ENCODE assay signal across 1 cellular context in the genomic region with DNA sequence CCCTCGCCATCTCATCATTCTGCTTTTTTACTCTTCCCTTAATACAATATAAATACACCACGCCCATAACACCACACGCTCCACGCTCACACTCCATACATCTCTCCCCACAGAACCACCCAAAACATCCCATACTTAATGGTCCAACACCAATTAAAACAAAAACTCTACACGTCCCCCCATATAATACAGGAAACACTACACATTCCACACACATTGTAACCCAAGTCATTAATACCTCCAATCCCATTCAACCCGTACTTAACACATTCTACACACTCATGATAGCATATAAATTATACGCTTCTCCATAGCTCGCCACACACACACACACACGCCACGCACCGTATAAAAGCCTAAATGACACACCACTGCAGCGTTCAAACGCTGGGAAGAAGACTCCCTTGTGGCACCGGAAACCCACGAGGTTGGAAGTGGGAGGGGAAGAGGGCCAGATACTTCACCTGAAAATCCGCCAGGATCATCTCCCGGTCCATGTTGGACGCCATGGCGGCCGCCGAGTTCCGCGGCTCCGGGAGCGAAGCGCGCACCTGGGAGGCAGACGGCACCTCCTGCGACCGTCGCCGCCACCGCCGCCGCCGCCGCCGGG.
TF ChIP-seq lines count a peak whose summit lies in the region.

No MANE protein-coding gene starts in this region.

TF ChIP-seq in HEK293, 187 proteins besides CTCF, POLR2A, EP300 and RAD21 (continued from another document and continues in another):
- TF ChIP-seq PRDM2 (tag by site-specific recombination; IDR thresholded peaks at IDR 0.05; ENCODE audit: borderline replicate concordance) = no peak
- TF ChIP-seq ZNF521 (tag by site-specific recombination; IDR thresholded peaks at IDR 0.05) = no peak
- no peak; the same call in 1 of the 2 replicates for TF ChIP-seq ZNF10 (tag by site-specific recombination; IDR thresholded peaks at IDR 0.05)
- TF ChIP-seq ZNF324 (tag by site-specific recombination; IDR thresholded peaks at IDR 0.05) = no peak
- no peak for TF ChIP-seq ZNF629 (tag by site-specific recombination; IDR thresholded peaks at IDR 0.05)
- TF ChIP-seq YY2 (tag by site-specific recombination; IDR thresholded peaks at IDR 0.05) = no peak
- TF ChIP-seq ZNF670 (tag by site-specific recombination; IDR thresholded peaks at IDR 0.05; ENCODE audit: low read depth) = no peak
- no peak for TF ChIP-seq ZNF777 (tag by site-specific recombination; IDR thresholded peaks at IDR 0.05; ENCODE audit: borderline replicate concordance)
- TF ChIP-seq ZNF660 (tag by site-specific recombination; IDR thresholded peaks at IDR 0.05) = no peak
- TF ChIP-seq SP7 (tag by site-specific recombination; IDR thresholded peaks at IDR 0.05) = peak; percentile 69
- TF ChIP-seq ZNF580 (tag by site-specific recombination; IDR thresholded peaks at IDR 0.05) = no peak
- TF ChIP-seq, protein P1, sequence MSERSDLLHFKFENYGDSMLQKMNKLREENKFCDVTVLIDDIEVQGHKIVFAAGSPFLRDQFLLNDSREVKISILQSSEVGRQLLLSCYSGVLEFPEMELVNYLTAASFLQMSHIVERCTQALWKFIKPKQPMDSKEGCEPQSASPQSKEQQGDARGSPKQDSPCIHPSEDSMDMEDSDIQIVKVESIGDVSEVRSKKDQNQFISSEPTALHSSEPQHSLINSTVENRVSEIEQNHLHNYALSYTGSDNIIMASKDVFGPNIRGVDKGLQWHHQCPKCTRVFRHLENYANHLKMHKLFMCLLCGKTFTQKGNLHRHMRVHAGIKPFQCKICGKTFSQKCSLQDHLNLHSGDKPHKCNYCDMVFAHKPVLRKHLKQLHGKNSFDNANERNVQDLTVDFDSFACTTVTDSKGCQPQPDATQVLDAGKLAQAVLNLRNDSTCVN (tag by site-specific recombination; optimal IDR thresholded peaks at IDR 0.05) = peak; percentile 7
- TF ChIP-seq, protein P2, sequence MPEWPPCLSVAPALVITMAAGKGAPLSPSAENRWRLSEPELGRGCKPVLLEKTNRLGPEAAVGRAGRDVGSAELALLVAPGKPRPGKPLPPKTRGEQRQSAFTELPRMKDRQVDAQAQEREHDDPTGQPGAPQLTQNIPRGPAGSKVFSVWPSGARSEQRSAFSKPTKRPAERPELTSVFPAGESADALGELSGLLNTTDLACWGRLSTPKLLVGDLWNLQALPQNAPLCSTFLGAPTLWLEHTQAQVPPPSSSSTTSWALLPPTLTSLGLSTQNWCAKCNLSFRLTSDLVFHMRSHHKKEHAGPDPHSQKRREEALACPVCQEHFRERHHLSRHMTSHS (tag by site-specific recombination; IDR thresholded peaks at IDR 0.05) = no peak
- no peak for TF ChIP-seq ZNF701 (tag by site-specific recombination; IDR thresholded peaks at IDR 0.05)
- peak; percentile 38; the same call in 1 of the 2 replicates for TF ChIP-seq KLF1 (tag by site-specific recombination; IDR thresholded peaks at IDR 0.05)
- TF ChIP-seq GLI4 (tag by site-specific recombination; IDR thresholded peaks at IDR 0.05) = no peak
- TF ChIP-seq ZNF830 (tag by site-specific recombination; IDR thresholded peaks at IDR 0.05; ENCODE audit: low read depth) = no peak
- no peak for TF ChIP-seq ZNF266 (tag by site-specific recombination; IDR thresholded peaks at IDR 0.05; ENCODE audit: low read depth)
- TF ChIP-seq ZNF391 (tag by site-specific recombination; IDR thresholded peaks at IDR 0.05; ENCODE audit: borderline replicate concordance, low read depth) = no peak
- no peak for TF ChIP-seq ZNF510 (tag by site-specific recombination; IDR thresholded peaks at IDR 0.05; ENCODE audit: insufficient replicate concordance)
- peak; percentile 63 for TF ChIP-seq ZNF2 (tag by site-specific recombination; IDR thresholded peaks at IDR 0.05)
- TF ChIP-seq, protein P3, sequence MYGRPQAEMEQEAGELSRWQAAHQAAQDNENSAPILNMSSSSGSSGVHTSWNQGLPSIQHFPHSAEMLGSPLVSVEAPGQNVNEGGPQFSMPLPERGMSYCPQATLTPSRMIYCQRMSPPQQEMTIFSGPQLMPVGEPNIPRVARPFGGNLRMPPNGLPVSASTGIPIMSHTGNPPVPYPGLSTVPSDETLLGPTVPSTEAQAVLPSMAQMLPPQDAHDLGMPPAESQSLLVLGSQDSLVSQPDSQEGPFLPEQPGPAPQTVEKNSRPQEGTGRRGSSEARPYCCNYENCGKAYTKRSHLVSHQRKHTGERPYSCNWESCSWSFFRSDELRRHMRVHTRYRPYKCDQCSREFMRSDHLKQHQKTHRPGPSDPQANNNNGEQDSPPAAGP (tag by site-specific recombination; IDR thresholded peaks at IDR 0.05) = 0 out of 2 replicates have a peak, but pooled peaks have one; percentile 11
- TF ChIP-seq ZSCAN16 (tag by site-specific recombination; IDR thresholded peaks at IDR 0.05) = no peak
- no peak for TF ChIP-seq GFI1B (tag by site-specific recombination; IDR thresholded peaks at IDR 0.05)
- TF ChIP-seq ZNF280C (tag by site-specific recombination; IDR thresholded peaks at IDR 0.05) = no peak
- TF ChIP-seq ZNF133 (tag by site-specific recombination; IDR thresholded peaks at IDR 0.05) = no peak
- TF ChIP-seq ZNF112 (tag by site-specific recombination; IDR thresholded peaks at IDR 0.05) = no peak
- TF ChIP-seq ZNF530 (tag by site-specific recombination; IDR thresholded peaks at IDR 0.05; ENCODE audit: low read depth) = no peak
- TF ChIP-seq ZNF768 (tag by site-specific recombination; IDR thresholded peaks at IDR 0.05) = no peak
- no peak for TF ChIP-seq ZBTB49 (tag by site-specific recombination; IDR thresholded peaks at IDR 0.05; ENCODE audit: low read depth)
- no peak for TF ChIP-seq ZNF707 (tag by site-specific recombination; IDR thresholded peaks at IDR 0.05)
- peak; percentile 30 for TF ChIP-seq ZBTB17 (tag by site-specific recombination; IDR thresholded peaks at IDR 0.05)
- no peak for TF ChIP-seq ZNF274 (IDR thresholded peaks at IDR 0.05; ENCODE audit: low read length)
- no peak for TF ChIP-seq ZNF274 (tag by site-specific recombination; IDR thresholded peaks at IDR 0.05; ENCODE audit: borderline replicate concordance)
- 0 out of 2 replicates have a peak, but pooled peaks have one; percentile 33 for TF ChIP-seq WT1 (tag by site-specific recombination; IDR thresholded peaks at IDR 0.05)
- TF ChIP-seq, protein P4, sequence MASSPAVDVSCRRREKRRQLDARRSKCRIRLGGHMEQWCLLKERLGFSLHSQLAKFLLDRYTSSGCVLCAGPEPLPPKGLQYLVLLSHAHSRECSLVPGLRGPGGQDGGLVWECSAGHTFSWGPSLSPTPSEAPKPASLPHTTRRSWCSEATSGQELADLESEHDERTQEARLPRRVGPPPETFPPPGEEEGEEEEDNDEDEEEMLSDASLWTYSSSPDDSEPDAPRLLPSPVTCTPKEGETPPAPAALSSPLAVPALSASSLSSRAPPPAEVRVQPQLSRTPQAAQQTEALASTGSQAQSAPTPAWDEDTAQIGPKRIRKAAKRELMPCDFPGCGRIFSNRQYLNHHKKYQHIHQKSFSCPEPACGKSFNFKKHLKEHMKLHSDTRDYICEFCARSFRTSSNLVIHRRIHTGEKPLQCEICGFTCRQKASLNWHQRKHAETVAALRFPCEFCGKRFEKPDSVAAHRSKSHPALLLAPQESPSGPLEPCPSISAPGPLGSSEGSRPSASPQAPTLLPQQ (tag by site-specific recombination; IDR thresholded peaks at IDR 0.05) = no peak
- TF ChIP-seq ZNF174 (tag by site-specific recombination; IDR thresholded peaks at IDR 0.05) = no peak
- no peak for TF ChIP-seq ZNF341 (tag by site-specific recombination; IDR thresholded peaks at IDR 0.05; ENCODE audit: low read depth)
- TF ChIP-seq TSHZ1 (tag by site-specific recombination; IDR thresholded peaks at IDR 0.05; ENCODE audit: borderline replicate concordance) = no peak
- no peak for TF ChIP-seq ZNF19 (tag by site-specific recombination; IDR thresholded peaks at IDR 0.05; ENCODE audit: low read depth)
